Comparison of ENCODE assay signal across 16 cellular contexts in the genomic region with DNA sequence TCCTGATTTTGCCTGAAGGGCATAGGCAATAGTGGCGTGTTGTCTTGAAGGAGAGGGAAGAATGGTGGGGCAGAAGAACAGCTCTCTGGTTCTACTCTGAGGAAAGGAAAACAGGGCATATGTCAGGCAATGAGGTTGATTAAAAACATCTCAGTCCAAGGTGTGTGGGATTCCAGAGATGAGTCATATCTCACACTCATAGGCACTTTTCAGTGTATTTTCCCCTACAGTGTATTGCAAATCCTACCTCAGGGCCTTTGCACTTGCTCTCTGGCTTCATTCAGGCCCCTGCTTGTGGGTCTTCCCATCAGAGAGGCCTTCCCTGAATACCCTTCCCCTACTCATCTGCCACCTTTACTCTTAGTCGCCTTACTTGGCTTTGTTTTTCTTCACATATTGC.
A peak's percentile ranks its signal among the peaks of the same experiment; 100 is the strongest.
DNase-seq lines count a peak whose midpoint lies in the region; ATAC-seq and TF ChIP-seq lines count a peak whose summit lies in the region.
"Had no signal": no experiment of that assay in that cellular context is flagged by ENCODE, and none has a peak within 500 bp of the region (broad histone marks: within the 10 kb centered on the region; RNA-seq: fewer than 3 reads in every experiment).

No MANE protein-coding gene starts in this region.

- peaks cover 17 to 20% (median 18%) of the 10 kb centered on the region in 4 donors for H3K4me1 ChIP-seq in esophagus muscularis mucosa

- no peak overlapping the region for H3K4me3 ChIP-seq in esophagus muscularis mucosa

- no peak overlapping the region for H3K4me3 Mint-ChIP-seq in activated naive CD8-positive, alpha-beta T cell treated with anti-CD3 and anti-CD28 coated beads, Interleukin-2, amount 50 U/mL, for 24 hours
- H3K4me3 Mint-ChIP-seq in activated naive CD8-positive, alpha-beta T cell treated with anti-CD3 and anti-CD28 coated beads for 36 hours, result no peak overlapping the region
- no peak overlapping the region for H3K4me3 Mint-ChIP-seq in endothelial cell (ENCODE audit: unreplicated experiment)
- H3K4me3 Mint-ChIP-seq in stimulated activated naive CD8-positive, alpha-beta T cell treated with anti-CD3 and anti-CD28 coated beads, Interleukin-15, amount 100 ng/mL, for 72 hours, result no peak overlapping the region
- H3K4me3 Mint-ChIP-seq: B cell; CD4-positive, CD25-positive, alpha-beta regulatory T cell; H9 had no signal

- intact Hi-C loops in esophagus muscularis mucosa (cut with DNase I), result no loop called here

- no peaks in the 10 kb centered on the region for H3K27me3 ChIP-seq in esophagus muscularis mucosa

- no peak overlapping the region for H3K27ac Mint-ChIP-seq in activated naive CD8-positive, alpha-beta T cell treated with anti-CD3 and anti-CD28 coated beads, Interleukin-2, amount 50 U/mL, for 24 hours
- no peak overlapping the region for H3K27ac Mint-ChIP-seq in activated naive CD8-positive, alpha-beta T cell treated with anti-CD3 and anti-CD28 coated beads for 36 hours
- peak overlapping the region; percentile 33 for H3K27ac Mint-ChIP-seq in endothelial cell (ENCODE audit: unreplicated experiment)
- H3K27ac Mint-ChIP-seq in stimulated activated naive CD8-positive, alpha-beta T cell treated with anti-CD3 and anti-CD28 coated beads, Interleukin-15, amount 100 ng/mL, for 72 hours, result no peak overlapping the region
- H3K27ac Mint-ChIP-seq: B cell; CD4-positive, CD25-positive, alpha-beta regulatory T cell; H9 had no signal

- H3K9me3 ChIP-seq in esophagus muscularis mucosa, result no peaks in the 10 kb centered on the region

- H3K36me3 Mint-ChIP-seq in activated naive CD8-positive, alpha-beta T cell treated with anti-CD3 and anti-CD28 coated beads, Interleukin-2, amount 50 U/mL, for 24 hours (ENCODE audit: low read depth), result no peaks in the 10 kb centered on the region
- no peaks in the 10 kb centered on the region for H3K36me3 Mint-ChIP-seq in activated naive CD8-positive, alpha-beta T cell treated with anti-CD3 and anti-CD28 coated beads for 36 hours
- H3K36me3 Mint-ChIP-seq in endothelial cell (ENCODE audit: low read depth, unreplicated experiment), result peaks cover 3% of the 10 kb centered on the region

- H3K36me3 ChIP-seq in esophagus muscularis mucosa, result no peaks in the 10 kb centered on the region

- no peaks in the 10 kb centered on the region for H3K27me3 Mint-ChIP-seq in activated naive CD8-positive, alpha-beta T cell treated with anti-CD3 and anti-CD28 coated beads, Interleukin-2, amount 50 U/mL, for 24 hours
- no peaks in the 10 kb centered on the region for H3K27me3 Mint-ChIP-seq in activated naive CD8-positive, alpha-beta T cell treated with anti-CD3 and anti-CD28 coated beads for 36 hours
- H3K27me3 Mint-ChIP-seq in endothelial cell (ENCODE audit: unreplicated experiment), result peaks cover 6% of the 10 kb centered on the region
- no peaks in the 10 kb centered on the region for H3K27me3 Mint-ChIP-seq in stimulated activated naive CD8-positive, alpha-beta T cell treated with anti-CD3 and anti-CD28 coated beads, Interleukin-15, amount 100 ng/mL, for 72 hours
- H3K27me3 Mint-ChIP-seq: B cell; CD4-positive, CD25-positive, alpha-beta regulatory T cell had no signal

- DNase-seq in activated naive CD8-positive, alpha-beta T cell treated with anti-CD3 and anti-CD28 coated beads, Interleukin-2, amount 50 U/mL, for 24 hours, result no peak
- no peak for DNase-seq in activated naive CD8-positive, alpha-beta T cell treated with anti-CD3 and anti-CD28 coated beads for 36 hours
- DNase-seq in SK-MEL-5 (ENCODE audit: low read depth, low spot score), result peak; percentile 30
- no peak for DNase-seq in endothelial cell (ENCODE audit: low spot score)
- no peak for DNase-seq in stimulated activated naive CD8-positive, alpha-beta T cell treated with anti-CD3 and anti-CD28 coated beads, Interleukin-15, amount 100 ng/mL, for 72 hours
- DNase-seq in dedifferentiated amniotic fluid mesenchymal stem cell (ENCODE audit: extremely low spot score), result no peak
- no peak for DNase-seq in esophagus muscularis mucosa (ENCODE audit: extremely low spot score)
- DNase-seq: CD4-positive, CD25-positive, alpha-beta regulatory T cell; EL; H9; Kasumi-1; NCI-H1105 treated with DMSO at 0.1 percent for 48 hours; NCI-H187 treated with DMSO at 0.1 percent for 48 hours; NK-92 treated with Interleukin-12 subunit alpha and Interleukin-12 subunit beta, amount 100 ng/mL, for 24 hours; SHP77 treated with DMSO at 0.1 percent for 48 hours had no signal

- peaks cover 18% of the 10 kb centered on the region for H3K4me1 Mint-ChIP-seq in activated naive CD8-positive, alpha-beta T cell treated with anti-CD3 and anti-CD28 coated beads, Interleukin-2, amount 50 U/mL, for 24 hours
- H3K4me1 Mint-ChIP-seq in activated naive CD8-positive, alpha-beta T cell treated with anti-CD3 and anti-CD28 coated beads for 36 hours, result peaks cover 11% of the 10 kb centered on the region
- H3K4me1 Mint-ChIP-seq in endothelial cell (ENCODE audit: unreplicated experiment), result peaks cover 53% of the 10 kb centered on the region
- H3K4me1 Mint-ChIP-seq in stimulated activated naive CD8-positive, alpha-beta T cell treated with anti-CD3 and anti-CD28 coated beads, Interleukin-15, amount 100 ng/mL, for 72 hours, result peaks cover 17% of the 10 kb centered on the region
- H3K4me1 Mint-ChIP-seq: B cell had no signal

- 98% methylated on average over 2 of the region's 2 CpGs for WGBS in esophagus muscularis mucosa

- no peak overlapping the region for H3K27ac ChIP-seq in esophagus muscularis mucosa (replicated peaks in 1 of 4)

- in situ Hi-C loops in SK-MEL-5 (cut with HindIII; ENCODE audit: low pct_unique_long_range_greater_than_20kb, low sequenced_read_pairs), result no loop called here

- peaks cover 3% of the 10 kb centered on the region for H3K9me3 Mint-ChIP-seq in activated naive CD8-positive, alpha-beta T cell treated with anti-CD3 and anti-CD28 coated beads, Interleukin-2, amount 50 U/mL, for 24 hours
- peaks cover 2% of the 10 kb centered on the region for H3K9me3 Mint-ChIP-seq in activated naive CD8-positive, alpha-beta T cell treated with anti-CD3 and anti-CD28 coated beads for 36 hours
- no peaks in the 10 kb centered on the region for H3K9me3 Mint-ChIP-seq in endothelial cell (ENCODE audit: unreplicated experiment)
- peaks cover 0 to 4% of the 10 kb centered on the region in 2 donors for H3K9me3 Mint-ChIP-seq in stimulated activated naive CD8-positive, alpha-beta T cell treated with anti-CD3 and anti-CD28 coated beads, Interleukin-15, amount 100 ng/mL, for 72 hours

- TF ChIP-seq EP300 in esophagus muscularis mucosa (IDR thresholded peaks at IDR 0.05), result no peak

- no peak for TF ChIP-seq POLR2A in esophagus muscularis mucosa (IDR thresholded peaks at IDR 0.05; ENCODE audit: low read depth)

- no peak for TF ChIP-seq CTCF in endothelial cell (IDR thresholded peaks at IDR 0.05; ENCODE audit: unreplicated experiment)
- no peak for TF ChIP-seq CTCF in esophagus muscularis mucosa (IDR thresholded peaks at IDR 0.05)

- peak; percentile 69 for ATAC-seq in activated naive CD8-positive, alpha-beta T cell treated with anti-CD3 and anti-CD28 coated beads, Interleukin-2, amount 50 U/mL, for 24 hours
- peak; percentile 64 for ATAC-seq in stimulated activated naive CD8-positive, alpha-beta T cell treated with anti-CD3 and anti-CD28 coated beads, Interleukin-15, amount 100 ng/mL, for 72 hours
